8 cellular contexts compared by ENCODE assay signal in genomic region chr22:37896181-37896592, GRCh38. TPM values are rescaled to one million over a fixed set of nuclear protein-coding genes. Genes with fewer than 3 reads are reported as not detected.
A peak's percentile ranks its signal among the peaks of the same experiment; 100 is the strongest.
DNase-seq lines count a peak whose midpoint lies in the region; ATAC-seq and TF ChIP-seq lines count a peak whose summit lies in the region.

No MANE protein-coding gene starts in this region.

- peak overlapping the region; percentile 65 for H2AFZ ChIP-seq in OCI-LY7 (ENCODE audit: low read length)

- intact Hi-C loops in OCI-LY7 (cut with micrococcal nuclease; ENCODE audit: unreplicated experiment): no loop called here

- no peaks in the 10 kb centered on the region for H3K79me2 ChIP-seq in OCI-LY7 (ENCODE audit: insufficient read depth, low read depth, low read length)

- BruUV-seq in OCI-LY7 (replicated peaks; lab: Mats Ljungman, UMichigan): no TSS peak

- H3K27ac Mint-ChIP-seq in nephron progenitor cell: peak overlapping the region; percentile 92

- H3K27ac ChIP-seq in OCI-LY7 (ENCODE audit: low read depth, low read length, poor library complexity, severe bottlenecking): peak overlapping the region; percentile 75

- CTCF ChIA-PET in OCI-LY7 (lab: Charles Lee; ENCODE audit: unreplicated experiment): interaction anchor here (0.6 to 1.1 kb wide), 2 partner anchors 10 to 200 kb away, joined by 3 to 5 read pairs; partner anchors contain the start of gene MICALL1

- no peaks in the 10 kb centered on the region for H3K9me3 ChIP-seq in OCI-LY7 (ENCODE audit: low read length)

- no peaks in the 10 kb centered on the region for H3K9me2 ChIP-seq in OCI-LY7 (ENCODE audit: insufficient read depth, low read length)

- no peaks in the 10 kb centered on the region for H3K27me3 Mint-ChIP-seq in nephron progenitor cell (ENCODE audit: low read depth, poor library complexity)

- peak overlapping the region; percentile 47 for H3K4me2 ChIP-seq in OCI-LY7 (ENCODE audit: low read length)

- H3K9me3 Mint-ChIP-seq in nephron progenitor cell: no peaks in the 10 kb centered on the region

- POLR2A ChIA-PET in OCI-LY7 (lab: Charles Lee): interaction anchor here (0.8 to 1.9 kb wide), 5 partner anchors 9 to 1005 kb away, joined by 3 to 8 read pairs (median 4); partner anchors contain the start of genes MICALL1 and POLR2F

- no peak for TF ChIP-seq CTCF in OCI-LY7 (conservative IDR thresholded peaks at IDR 0.05; ENCODE audit: low read length)
- TF ChIP-seq CTCF in nephron progenitor cell (IDR thresholded peaks at IDR 0.05): no peak

- DNase-seq in COLO668 (lab: John Stamatoyannopoulos, UW; ENCODE audit: unreplicated experiment) (peak; percentile 50), OCI-LY7 (ENCODE audit: low spot score) (peak; percentile 86), nephron progenitor cell (no peak), DMS114 treated with DMSO at 0.1 percent for 48 hours (lab: John Stamatoyannopoulos, UW; ENCODE audit: unreplicated experiment) (no peak), NAMALWA (ENCODE audit: low spot score) (no peak), occipital lobe (lab: John Stamatoyannopoulos, UW) (no peak)
- DNase-seq in central memory CD4-positive, alpha-beta T cell: peak; percentile 51

- no peaks in the 10 kb centered on the region for H4K20me1 ChIP-seq in OCI-LY7 (ENCODE audit: insufficient read depth, low read length)

- peak; percentile 79 for ATAC-seq in GM21423 (IDR thresholded peaks at IDR 0.05; ENCODE audit: unreplicated experiment)

- peaks cover 9% of the 10 kb centered on the region for H3K36me3 Mint-ChIP-seq in nephron progenitor cell (ENCODE audit: low read depth)

- peaks cover 46% of the 10 kb centered on the region for H3K4me1 Mint-ChIP-seq in nephron progenitor cell

- no peak overlapping the region for H3K4me3 Mint-ChIP-seq in nephron progenitor cell

- peaks cover 21% of the 10 kb centered on the region for H3K4me1 ChIP-seq in OCI-LY7 (ENCODE audit: insufficient read depth, low read length, poor library complexity, severe bottlenecking)

- H3K4me3 ChIP-seq in OCI-LY7 (ENCODE audit: low read depth, low read length, poor library complexity, severe bottlenecking): peak overlapping the region; percentile 11

- H3K36me3 ChIP-seq in OCI-LY7 (ENCODE audit: insufficient read depth, low read length): peaks cover 17% of the 10 kb centered on the region

RNA-seq across cellular contexts. Expression of gene MICALL1, which starts 9.9 kb away (rescaled TPM):
- 18.3 and 18.5 TPM in 2 replicates for total RNA-seq in OCI-LY7 (2014; rRNA removed; shearing (Covaris generic))
- 25.7 and 32.1 TPM in 2 replicates for total RNA-seq in OCI-LY7 (2022)
- 22.9 TPM for total RNA-seq in occipital lobe

RNA-seq across cellular contexts. Expression of gene EIF3L, which starts 47.0 kb away (rescaled TPM):
- 443 and 503 TPM in 2 replicates for total RNA-seq in OCI-LY7 (2014; rRNA removed; shearing (Covaris generic))
- total RNA-seq in OCI-LY7 (2022) (596 and 649 TPM in 2 replicates), occipital lobe (702 TPM)

RNA-seq across cellular contexts. Expression of gene ANKRD54, which starts 52.1 kb away (rescaled TPM):
- total RNA-seq in OCI-LY7 (2014; rRNA removed; shearing (Covaris generic)): 21.0 and 25.4 TPM in 2 replicates
- total RNA-seq in OCI-LY7 (2022) (31.7 and 31.8 TPM in 2 replicates), occipital lobe (13.7 TPM)

RNA-seq across cellular contexts. Expression of gene C22orf23, which starts 57.2 kb away (rescaled TPM):
- total RNA-seq in OCI-LY7 (2014; rRNA removed; shearing (Covaris generic)): 0.90 and 1.2 TPM in 2 replicates
- total RNA-seq in OCI-LY7 (2022) (0.57 TPM in 1 of 2 replicates, not detected in the other), occipital lobe (0.31 TPM)

RNA-seq across cellular contexts. Expression of gene POLR2F, which starts 57.3 kb away (rescaled TPM):
- 85.9 and 128 TPM in 2 replicates for total RNA-seq in OCI-LY7 (2014; rRNA removed; shearing (Covaris generic))
- total RNA-seq in OCI-LY7 (2022): 63.5 and 71.2 TPM in 2 replicates
- total RNA-seq in occipital lobe: 17.8 TPM

Comparison
In these comparisons a context has a peak if more than half of its experiments do, and no peak if none do; other contexts are left out.
1. DNase-seq: peak in COLO668 (single experiment), OCI-LY7 (single experiment) and central memory CD4-positive, alpha-beta T cell (single experiment); none in nephron progenitor cell (single experiment), DMS114 treated with DMSO at 0.1 percent for 48 hours (single experiment), NAMALWA (single experiment) and occipital lobe (single experiment).